ENCODE assay signal across 17 cellular contexts in genomic region chr9:115640887-115641286, GRCh38.
DNase-seq lines count a peak whose midpoint lies in the region; ATAC-seq and TF ChIP-seq lines count a peak whose summit lies in the region.
"Had no signal": no experiment of that assay in that cellular context is flagged by ENCODE, and none has a peak within 500 bp of the region (broad histone marks: within the 10 kb centered on the region; RNA-seq: fewer than 3 reads in every experiment).

No MANE protein-coding gene starts in this region.

- peak; percentile 65 for DNase-seq in GM04503 (ENCODE audit: low read depth)
- DNase-seq in RWPE2 (ENCODE audit: low spot score), result no peak
- DNase-seq in epithelial cell of prostate (ENCODE audit: low read depth, low spot score), result peak; percentile 50
- no peak for DNase-seq in osteoblast (ENCODE audit: insufficient read length, low spot score, missing footprints)
- DNase-seq in activated naive CD4-positive, alpha-beta T cell treated with anti-CD3 and anti-CD28 coated beads, Interleukin-2, amount 50 U/mL, for 16 hours, result no peak
- DNase-seq in stimulated activated naive CD4-positive, alpha-beta T cell (lab: John Stamatoyannopoulos, UW), result no peak
- DNase-seq in aorta, result no peak
- DNase-seq: activated CD4-positive, alpha-beta memory T cell treated with anti-CD3 and anti-CD28 coated beads for 36 hours; amygdala; KG1; left lung; naive B cell; NCI-H187 treated with DMSO at 0.1 percent for 48 hours; retina; stimulated activated CD4-positive, alpha-beta T cell treated with anti-CD3 and anti-CD28 coated beads, Interleukin-4, amount 100 ng/mL, for 1 hour; upper lobe of right lung had no signal

- intact Hi-C loops in aorta (cut with DNase I), result no loop called here

- H2AFZ ChIP-seq in osteoblast (ENCODE audit: low read length), result no peak overlapping the region

- H3K27me3 ChIP-seq in RWPE2 (ENCODE audit: insufficient read depth, poor library complexity, severe bottlenecking) (no peaks in the 10 kb centered on the region), osteoblast (ENCODE audit: insufficient read depth, low read length) (no peaks in the 10 kb centered on the region), aorta (ENCODE audit: control insufficient read depth in 1 of 2, insufficient read depth in 2 of 2, low read length in 1 of 2) (no peaks in the 10 kb centered on the region)
- H3K27me3 ChIP-seq: left lung, upper lobe of right lung had no signal

- H3K36me3 ChIP-seq in RWPE2 (ENCODE audit: low read depth), result no peaks in the 10 kb centered on the region
- H3K36me3 ChIP-seq in osteoblast (ENCODE audit: insufficient read depth, low read length), result no peaks in the 10 kb centered on the region
- H3K36me3 ChIP-seq in aorta (ENCODE audit: control insufficient read depth in 1 of 2, insufficient read depth in 2 of 2, low read length in 1 of 2), result no peaks in the 10 kb centered on the region
- H3K36me3 ChIP-seq: left lung, upper lobe of right lung had no signal

- ATAC-seq in RWPE2 (ENCODE audit: low read depth) (peak; percentile 95), GM18873 (IDR thresholded peaks at IDR 0.05; ENCODE audit: low FRiP score, unreplicated experiment) (no peak), aorta (ENCODE audit: low FRiP score) (no peak)
- ATAC-seq: left lung, upper lobe of right lung had no signal

- TF ChIP-seq CTCF in RWPE2 (IDR thresholded peaks at IDR 0.05; ENCODE audit: poor library complexity, severe bottlenecking) (no peak), osteoblast (IDR thresholded peaks at IDR 0.05; ENCODE audit: extremely low read depth, low read depth, low read length) (no peak)

- no peaks in the 10 kb centered on the region for H4K20me1 ChIP-seq in osteoblast (ENCODE audit: insufficient read depth, low read length)

- H3K4me3 ChIP-seq in RWPE2 (ENCODE audit: severe bottlenecking) (no peak overlapping the region), osteoblast (ENCODE audit: insufficient read depth, low read length) (no peak overlapping the region), aorta (ENCODE audit: low read length in 2 of 2) (no peak overlapping the region)
- H3K4me3 ChIP-seq: left lung, upper lobe of right lung had no signal

- H3K4me1 ChIP-seq in RWPE2 (ENCODE audit: insufficient read depth, poor library complexity, severe bottlenecking), result peaks cover 39% of the 10 kb centered on the region
- H3K4me1 ChIP-seq in osteoblast (ENCODE audit: insufficient read depth, low read length), result peaks cover 12% of the 10 kb centered on the region
- H3K4me1 ChIP-seq in aorta (ENCODE audit: control insufficient read depth in 1 of 2, insufficient read depth in 2 of 2, low read length in 2 of 2), result no peaks in the 10 kb centered on the region
- H3K4me1 ChIP-seq: left lung, upper lobe of right lung had no signal

- H3K9me3 ChIP-seq in RWPE2 (ENCODE audit: severe bottlenecking) (no peaks in the 10 kb centered on the region), osteoblast (ENCODE audit: low read depth, low read length) (no peaks in the 10 kb centered on the region), aorta (ENCODE audit: control insufficient read depth, low read length) (no peaks in the 10 kb centered on the region)
- H3K9me3 ChIP-seq: left lung, upper lobe of right lung had no signal

- no peaks in the 10 kb centered on the region for H3K79me2 ChIP-seq in osteoblast (ENCODE audit: insufficient read depth, low read length)

- H3K27ac ChIP-seq in RWPE2 (ENCODE audit: poor library complexity, severe bottlenecking) (peak overlapping the region; percentile 83), epithelial cell of prostate (peak overlapping the region; percentile 68), osteoblast (ENCODE audit: low read depth, low read length) (peak overlapping the region; percentile 60), aorta (ENCODE audit: low read depth in 1 of 2, low read length in 2 of 2) (no peak overlapping the region)
- H3K27ac ChIP-seq: left lung, upper lobe of right lung had no signal

- 7 to 9% methylated on average over 2 of the region's 2 CpGs for WGBS in aorta, 2 donors

- H3K4me2 ChIP-seq in osteoblast (ENCODE audit: insufficient read depth, low read length), result peak overlapping the region; percentile 26

Comparison
In these comparisons a context has a peak if more than half of its experiments do, and no peak if none do; other contexts are left out.
1. DNase-seq: peak in GM04503 (single experiment) and epithelial cell of prostate (single experiment); none in RWPE2 (single experiment), osteoblast (single experiment), activated naive CD4-positive, alpha-beta T cell treated with anti-CD3 and anti-CD28 coated beads, Interleukin-2, amount 50 U/mL, for 16 hours (single experiment), stimulated activated naive CD4-positive, alpha-beta T cell (0 of 6) and aorta (0 of 2).
2. H3K27ac ChIP-seq: peak in RWPE2 (single experiment), epithelial cell of prostate (single experiment) and osteoblast (single experiment); none in aorta (0 of 2).